In genomic region chr3:67654099-67654831, GRCh38 we compare ENCODE assay signal across 8 cellular contexts. TPM values are rescaled to one million over a fixed set of nuclear protein-coding genes. Genes with fewer than 3 reads are reported as not detected.
DNase-seq lines count a peak whose midpoint lies in the region; ATAC-seq and TF ChIP-seq lines count a peak whose summit lies in the region.

Gene SUCLG2 (minus strand): TSS chr3:67654612. CDS start chr3:67654586, 26 bp downstream.

- no peaks in the 10 kb centered on the region for H3K27me3 Mint-ChIP-seq in activated naive CD4-positive, alpha-beta T cell treated with anti-CD3 and anti-CD28 coated beads, Interleukin-2, amount 50 U/mL, for 24 hours
- no peaks in the 10 kb centered on the region for H3K27me3 Mint-ChIP-seq in osteocyte (ENCODE audit: unreplicated experiment)

- no peak for TF ChIP-seq CTCF in KMS-11 (conservative IDR thresholded peaks at IDR 0.05; ENCODE audit: low read depth, low read length)
- TF ChIP-seq CTCF in osteocyte (IDR thresholded peaks at IDR 0.05): no peak
- TF ChIP-seq CTCF in thoracic aorta (IDR thresholded peaks at IDR 0.05): no peak

- peak within 1 kb of the TSS; percentile 90 for H2AFZ ChIP-seq in KMS-11 (ENCODE audit: low read depth)

- DNase-seq in EL: peak; percentile 89
- no peak for DNase-seq in glomerular endothelial cell (ENCODE audit: extremely low read depth, low read depth, low spot score)
- DNase-seq in osteocyte (ENCODE audit: extremely low spot score, unreplicated experiment): peak; percentile 94
- DNase-seq in thoracic aorta (ENCODE audit: low spot score): peak; percentile 86

- no peaks in the 10 kb centered on the region for H4K20me1 ChIP-seq in KMS-11 (ENCODE audit: insufficient read depth)

- H3K9me3 ChIP-seq in thoracic aorta: no peaks in the 10 kb centered on the region

- peak within 1 kb of the TSS; percentile 92 for H3K4me2 ChIP-seq in KMS-11

- peaks cover 78% of the 10 kb centered on the region for H3K4me1 Mint-ChIP-seq in activated naive CD4-positive, alpha-beta T cell treated with anti-CD3 and anti-CD28 coated beads, Interleukin-2, amount 50 U/mL, for 24 hours
- H3K4me1 Mint-ChIP-seq in osteocyte (ENCODE audit: unreplicated experiment): peaks cover 24% of the 10 kb centered on the region

- H3K9ac ChIP-seq in KMS-11: peak within 1 kb of the TSS; percentile 96

- H3K36me3 Mint-ChIP-seq in activated naive CD4-positive, alpha-beta T cell treated with anti-CD3 and anti-CD28 coated beads, Interleukin-2, amount 50 U/mL, for 24 hours: peaks cover 3% of the 10 kb centered on the region
- H3K36me3 Mint-ChIP-seq in osteocyte (ENCODE audit: unreplicated experiment): no peaks in the 10 kb centered on the region

- H3K36me3 ChIP-seq in KMS-11 (ENCODE audit: insufficient read depth) (no peaks in the 10 kb centered on the region), thoracic aorta (no peaks in the 10 kb centered on the region)

- H3K27me3 ChIP-seq in KMS-11 (ENCODE audit: insufficient read depth, low read depth) (no peaks in the 10 kb centered on the region), thoracic aorta (replicated peaks; ENCODE audit: insufficient read depth) (no peaks in the 10 kb centered on the region)

- H3K27ac Mint-ChIP-seq in activated naive CD4-positive, alpha-beta T cell treated with anti-CD3 and anti-CD28 coated beads, Interleukin-2, amount 50 U/mL, for 24 hours: peak within 1 kb of the TSS; percentile 94
- peak within 1 kb of the TSS; percentile 92 for H3K27ac Mint-ChIP-seq in osteocyte (ENCODE audit: unreplicated experiment)

- H3K9me3 Mint-ChIP-seq in activated naive CD4-positive, alpha-beta T cell treated with anti-CD3 and anti-CD28 coated beads, Interleukin-2, amount 50 U/mL, for 24 hours: no peaks in the 10 kb centered on the region
- H3K9me3 Mint-ChIP-seq in osteocyte (ENCODE audit: unreplicated experiment): no peaks in the 10 kb centered on the region

- no peaks in the 10 kb centered on the region for H3K4me1 ChIP-seq in KMS-11 (ENCODE audit: low read depth, poor library complexity, severe bottlenecking)
- peaks cover 9 to 30% of the 10 kb centered on the region in 2 donors for H3K4me1 ChIP-seq in thoracic aorta (ENCODE audit: control insufficient read depth in 1 of 2, low read depth in 2 of 2)

- H3K27ac ChIP-seq in KMS-11 (peak within 1 kb of the TSS; percentile 92), thoracic aorta (peak within 1 kb of the TSS; percentile 93 to 97)

- peak within 1 kb of the TSS; percentile 86 for H3K4me3 Mint-ChIP-seq in activated naive CD4-positive, alpha-beta T cell treated with anti-CD3 and anti-CD28 coated beads, Interleukin-2, amount 50 U/mL, for 24 hours
- H3K4me3 Mint-ChIP-seq in osteocyte (ENCODE audit: unreplicated experiment): peak within 1 kb of the TSS; percentile 79

- ATAC-seq in GM21723 (IDR thresholded peaks at IDR 0.05; ENCODE audit: unreplicated experiment) (peak; percentile 82), SK-N-SH treated with all-trans-retinoic acid at 6 μM for 48 hours (peak; percentile 99), thoracic aorta (ENCODE audit: insufficient number of reproducible peaks, low FRiP score, low read depth) (peak; percentile 91)

- H3K4me3 ChIP-seq in KMS-11 (IDR thresholded peaks at IDR 0.05; ENCODE audit: insufficient read depth, low read depth, low read length) (no peak within 1 kb of the TSS), thoracic aorta (peak within 1 kb of the TSS; percentile 95)

- no peaks in the 10 kb centered on the region for H3K79me2 ChIP-seq in KMS-11 (ENCODE audit: insufficient read depth, low read depth)

TF ChIP-seq in SK-N-SH treated with all-trans-retinoic acid at 6 μM for 48 hours, 23 proteins besides CTCF, POLR2A, EP300 and RAD21:
- no peak for TF ChIP-seq ZC3H10 (CRISPR knock-in tag; IDR thresholded peaks at IDR 0.05)
TF ChIP-seq in SK-N-SH treated with all-trans-retinoic acid at 6 μM for 48 hours: peak in this region for 0.

RNA-seq across cellular contexts. Expression of gene SUCLG2, which starts in this region (rescaled TPM):
- total RNA-seq in glomerular endothelial cell (32.1 and 39.0 TPM in 2 replicates), osteocyte (32.1 and 33.1 TPM in 2 replicates), thoracic aorta (10 to 100 TPM; 25.5 to 36.6 TPM)
